Comparison of ENCODE assay signal across 11 cellular contexts in genomic region chr6:75334266-75335040, GRCh38. TPM values are rescaled to one million over a fixed set of nuclear protein-coding genes. Genes with fewer than 3 reads are reported as not detected.
DNase-seq lines count a peak whose midpoint lies in the region; ATAC-seq and TF ChIP-seq lines count a peak whose summit lies in the region.
"Had no signal": no experiment of that assay in that cellular context is flagged by ENCODE, and none has a peak within 500 bp of the region (broad histone marks: within the 10 kb centered on the region; RNA-seq: fewer than 3 reads in every experiment).

No MANE protein-coding gene starts in this region.

- DNase-seq in EL (peak; percentile 65), SK-N-DZ (ENCODE audit: low spot score) (peak; percentile 30), glomerular endothelial cell (ENCODE audit: extremely low read depth, low read depth, low spot score) (peak; percentile 83), trophoblast cell (peak; percentile 8 to 38), osteoblast (ENCODE audit: insufficient read length, low spot score, missing footprints) (no peak), SIG-M5 (lab: John Stamatoyannopoulos, UW) (no peak)
- DNase-seq: body of pancreas, NCI-H2081, nucleus accumbens had no signal

- H3K36me3 ChIP-seq in trophoblast cell (ENCODE audit: control insufficient read depth in 1 of 2, insufficient read depth in 2 of 2, low read length in 2 of 2) = no peaks in the 10 kb centered on the region
- H3K36me3 ChIP-seq in osteoblast (ENCODE audit: insufficient read depth, low read length) = no peaks in the 10 kb centered on the region

- no peaks in the 10 kb centered on the region for H3K9me3 ChIP-seq in trophoblast cell (ENCODE audit: insufficient read depth, low read depth, low read length)
- H3K9me3 ChIP-seq in osteoblast (ENCODE audit: low read depth, low read length) = no peaks in the 10 kb centered on the region
- H3K9me3 ChIP-seq: body of pancreas had no signal

- no peak overlapping the region for H3K23ac ChIP-seq in trophoblast cell (ENCODE audit: low read length)

- H2BK120ac ChIP-seq in trophoblast cell (ENCODE audit: insufficient read depth, low read length, poor library complexity) = peak overlapping the region; percentile 63

- H3K4ac ChIP-seq in trophoblast cell (ENCODE audit: low read depth, low read length) = no peak overlapping the region

- H3K27ac ChIP-seq in trophoblast cell (ENCODE audit: low read depth, low read length) = peak overlapping the region; percentile 24
- no peak overlapping the region for H3K27ac ChIP-seq in osteoblast (ENCODE audit: low read depth, low read length)
- H3K27ac ChIP-seq: body of pancreas had no signal

- H3K27me3 ChIP-seq in trophoblast cell (ENCODE audit: insufficient read depth, low read length) (no peaks in the 10 kb centered on the region), osteoblast (ENCODE audit: insufficient read depth, low read length) (no peaks in the 10 kb centered on the region)
- H3K27me3 ChIP-seq: body of pancreas had no signal

- no peak overlapping the region for H4K91ac ChIP-seq in trophoblast cell (ENCODE audit: low read depth, low read length)

- H2BK12ac ChIP-seq in trophoblast cell (ENCODE audit: low read length) = peak overlapping the region; percentile 45

- H3K4me3 ChIP-seq in trophoblast cell (ENCODE audit: low read depth, low read length) (no peak overlapping the region), osteoblast (ENCODE audit: insufficient read depth, low read length) (no peak overlapping the region)
- H3K4me3 ChIP-seq: body of pancreas had no signal

- H3K4me2 ChIP-seq in trophoblast cell (ENCODE audit: low read length) (peak overlapping the region; percentile 28), osteoblast (ENCODE audit: insufficient read depth, low read length) (no peak overlapping the region)

- no peak overlapping the region for H4K8ac ChIP-seq in trophoblast cell (ENCODE audit: low read depth, low read length)

- H3K14ac ChIP-seq in trophoblast cell (ENCODE audit: low read length) = no peak overlapping the region

- TF ChIP-seq CTCF in osteoblast (IDR thresholded peaks at IDR 0.05; ENCODE audit: extremely low read depth, low read depth, low read length) = no peak

- H2AK5ac ChIP-seq in trophoblast cell (ENCODE audit: low read length) = no peak overlapping the region

- H3K9ac ChIP-seq in trophoblast cell (ENCODE audit: low read length) = no peak overlapping the region

- H2AFZ ChIP-seq in trophoblast cell (ENCODE audit: insufficient read depth, low read length, poor library complexity) (no peak overlapping the region), osteoblast (ENCODE audit: low read length) (no peak overlapping the region)

- H3K4me1 ChIP-seq in trophoblast cell (ENCODE audit: control insufficient read depth in 1 of 2, insufficient read depth in 2 of 2, low read length in 2 of 2) = peaks cover 0 to 2% of the 10 kb centered on the region in 2 experiments
- peaks cover 10% of the 10 kb centered on the region for H3K4me1 ChIP-seq in osteoblast (ENCODE audit: insufficient read depth, low read length)
- H3K4me1 ChIP-seq: body of pancreas had no signal

- ATAC-seq in HG02588 (IDR thresholded peaks at IDR 0.05; ENCODE audit: unreplicated experiment) (no peak), GM21529 (IDR thresholded peaks at IDR 0.05; ENCODE audit: unreplicated experiment) (no peak)
- ATAC-seq: body of pancreas had no signal

- H3K79me2 ChIP-seq in trophoblast cell (ENCODE audit: control insufficient read depth, insufficient read depth, low read length, poor library complexity) (no peaks in the 10 kb centered on the region), osteoblast (ENCODE audit: insufficient read depth, low read length) (no peaks in the 10 kb centered on the region)

- no peaks in the 10 kb centered on the region for H3K79me1 ChIP-seq in trophoblast cell (ENCODE audit: low read length)

- H4K20me1 ChIP-seq in osteoblast (ENCODE audit: insufficient read depth, low read length) = no peaks in the 10 kb centered on the region

- H3K18ac ChIP-seq in trophoblast cell (ENCODE audit: low read length) = no peak overlapping the region

- H4K12ac ChIP-seq in trophoblast cell (ENCODE audit: low read depth, low read length) = no peak overlapping the region

- no peak overlapping the region for H2BK5ac ChIP-seq in trophoblast cell (ENCODE audit: low read depth, low read length, poor library complexity)

- no CpG with 5 or more reads among the region's 4 CpGs for WGBS in trophoblast cell (ENCODE audit: extremely low coverage, insufficient coverage, insufficient read length)

RNA-seq across cellular contexts. Expression of gene TMEM30A, which starts 49.9 kb away (rescaled TPM):
- polyA plus RNA-seq in SK-N-DZ (2014; cell fraction: cytosol; rRNA removed) = 49.6 and 50.8 TPM in 2 replicates
- 24.2 and 24.6 TPM in 2 replicates for polyA plus RNA-seq in SK-N-DZ (2014; cell fraction: nucleus; rRNA removed)
- total RNA-seq in glomerular endothelial cell (249 and 271 TPM in 2 replicates), osteoblast (126 and 128 TPM in 2 replicates)
- polyA plus RNA-seq in trophoblast cell (2013) = 84.0 and 85.1 TPM in 2 replicates

Comparison
In these comparisons a context has a peak if more than half of its experiments do, and no peak if none do; other contexts are left out.
1. DNase-seq: peak in EL (single experiment), SK-N-DZ (single experiment), glomerular endothelial cell (single experiment) and trophoblast cell (2 of 2); none in osteoblast (single experiment) and SIG-M5 (single experiment).